In the genomic region with DNA sequence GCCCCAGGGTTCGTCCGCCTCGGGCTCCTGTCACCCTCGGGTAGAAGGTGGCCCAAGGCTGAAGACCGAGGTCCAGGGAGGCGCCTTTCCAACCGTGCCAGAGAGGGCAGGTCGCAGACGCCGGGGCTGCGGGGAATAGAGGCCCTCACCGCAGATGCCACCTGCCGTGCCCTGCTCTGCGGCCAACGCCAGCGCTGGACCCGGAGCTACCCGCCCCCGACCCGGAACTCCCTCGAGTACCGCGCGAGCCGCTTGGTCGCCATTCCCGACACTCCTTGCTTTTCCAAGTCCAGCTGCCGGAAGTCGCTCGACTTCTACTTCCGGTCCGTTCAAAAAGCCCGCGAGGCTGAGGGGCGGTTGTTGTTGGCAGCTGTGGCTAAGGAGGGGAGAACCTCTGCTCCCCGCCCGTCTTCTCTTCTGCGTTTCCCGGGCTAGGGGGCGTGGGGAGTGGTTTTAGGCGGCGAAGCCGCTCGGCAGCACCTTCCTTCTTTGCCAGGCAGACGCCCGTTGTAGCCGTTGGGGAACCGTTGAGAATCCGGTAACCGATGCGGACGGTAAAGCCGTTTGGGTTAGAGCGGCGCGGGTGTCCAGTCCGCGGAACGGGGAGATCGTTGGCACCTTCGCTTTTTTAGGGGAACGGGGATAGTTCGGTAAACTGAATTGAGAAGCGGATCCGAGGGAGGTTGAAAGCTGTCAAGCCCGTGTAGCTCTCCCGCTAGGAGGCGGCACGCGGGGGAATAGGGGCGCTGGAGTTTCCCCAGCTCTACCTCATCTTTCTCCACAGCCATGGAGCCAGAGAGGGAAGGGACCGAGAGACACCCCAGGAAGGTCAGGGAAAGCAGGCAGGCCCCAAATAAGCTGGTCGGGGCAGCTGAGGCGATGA, we compare ENCODE assay signal across 8 cellular contexts. TPM values are rescaled to one million over a fixed set of nuclear protein-coding genes. Genes with fewer than 3 reads are reported as not detected.
DNase-seq lines count a peak whose midpoint lies in the region; ATAC-seq and TF ChIP-seq lines count a peak whose summit lies in the region.

A gene with protein sequence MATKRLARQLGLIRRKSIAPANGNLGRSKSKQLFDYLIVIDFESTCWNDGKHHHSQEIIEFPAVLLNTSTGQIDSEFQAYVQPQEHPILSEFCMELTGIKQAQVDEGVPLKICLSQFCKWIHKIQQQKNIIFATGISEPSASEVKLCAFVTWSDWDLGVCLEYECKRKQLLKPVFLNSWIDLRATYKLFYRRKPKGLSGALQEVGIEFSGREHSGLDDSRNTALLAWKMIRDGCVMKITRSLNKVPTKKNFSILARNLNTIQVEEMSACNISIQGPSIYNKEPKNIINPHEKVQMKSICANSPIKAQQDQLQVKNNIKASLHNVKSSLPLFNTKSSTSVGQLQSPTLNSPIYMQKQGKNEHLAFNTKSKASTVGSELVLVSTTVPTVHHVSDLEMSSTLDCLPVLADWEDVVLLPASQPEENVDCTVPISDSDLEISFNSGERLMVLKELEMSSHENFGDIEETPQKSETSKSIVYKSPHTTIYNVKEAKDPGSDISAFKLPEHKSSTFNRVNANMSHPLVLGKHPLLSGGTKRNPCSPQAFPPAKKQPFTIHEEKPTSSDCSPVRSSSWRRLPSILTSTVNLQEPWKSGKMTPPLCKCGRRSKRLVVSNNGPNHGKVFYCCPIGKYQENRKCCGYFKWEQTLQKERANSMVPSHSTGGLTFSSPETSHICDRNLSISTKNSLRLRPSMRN (minus strand): TSS at position 305 of the 883 bp plus-strand sequence. CDS start 42 bp downstream, at position 263.
A gene with protein sequence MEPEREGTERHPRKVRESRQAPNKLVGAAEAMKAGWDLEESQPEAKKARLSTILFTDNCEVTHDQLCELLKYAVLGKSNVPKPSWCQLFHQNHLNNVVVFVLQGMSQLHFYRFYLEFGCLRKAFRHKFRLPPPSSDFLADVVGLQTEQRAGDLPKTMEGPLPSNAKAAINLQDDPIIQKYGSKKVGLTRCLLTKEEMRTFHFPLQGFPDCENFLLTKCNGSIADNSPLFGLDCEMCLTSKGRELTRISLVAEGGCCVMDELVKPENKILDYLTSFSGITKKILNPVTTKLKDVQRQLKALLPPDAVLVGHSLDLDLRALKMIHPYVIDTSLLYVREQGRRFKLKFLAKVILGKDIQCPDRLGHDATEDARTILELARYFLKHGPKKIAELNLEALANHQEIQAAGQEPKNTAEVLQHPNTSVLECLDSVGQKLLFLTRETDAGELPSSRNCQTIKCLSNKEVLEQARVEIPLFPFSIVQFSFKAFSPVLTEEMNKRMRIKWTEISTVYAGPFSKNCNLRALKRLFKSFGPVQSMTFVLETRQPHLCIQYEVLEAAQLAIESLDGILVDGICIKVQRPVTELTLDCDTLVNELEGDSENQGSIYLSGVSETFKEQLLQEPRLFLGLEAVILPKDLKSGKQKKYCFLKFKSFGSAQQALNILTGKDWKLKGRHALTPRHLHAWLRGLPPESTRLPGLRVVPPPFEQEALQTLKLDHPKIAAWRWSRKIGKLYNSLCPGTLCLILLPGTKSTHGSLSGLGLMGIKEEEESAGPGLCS (plus strand): TSS at position 360 of the 883 bp plus-strand sequence. CDS start 427 bp downstream, at position 787.

- TF ChIP-seq CTCF in brain microvascular endothelial cell (IDR thresholded peaks at IDR 0.05; ENCODE audit: low read depth, low read length, missing control alignments) = peak; percentile 72

- DNase-seq in A172 (ENCODE audit: low spot score) (peak; percentile 94), NCI-H2107 treated with DMSO at 0.1 percent for 48 hours (lab: John Stamatoyannopoulos, UW; ENCODE audit: unreplicated experiment) (peak; percentile 92), UCSD-AML1 (lab: John Stamatoyannopoulos, UW; ENCODE audit: unreplicated experiment) (peak; percentile 94), brain microvascular endothelial cell (peak; percentile 95), skeletal muscle cell (ENCODE audit: low read depth) (peak; percentile 80)

- H3K27ac ChIP-seq in brain microvascular endothelial cell = peak within 1 kb of the TSS; percentile 27

- ATAC-seq in GM18517 (IDR thresholded peaks at IDR 0.05; ENCODE audit: unreplicated experiment) (peak; percentile 72), HG03064 (IDR thresholded peaks at IDR 0.05; ENCODE audit: low read depth, unreplicated experiment) (peak; percentile 59)

- no peaks in the 10 kb centered on the region for H3K27me3 ChIP-seq in brain microvascular endothelial cell (replicated peaks)

- in situ Hi-C loops in brain microvascular endothelial cell (cut with HindIII; ENCODE audit: low pct_ligation_motif_present, low sequenced_read_pairs) = no loop called here

- H3K4me3 ChIP-seq in brain microvascular endothelial cell (ENCODE audit: low read depth, low read length) = peak within 1 kb of the TSS; percentile 90
- H3K4me3 ChIP-seq in iPS-11a (ENCODE audit: low read depth, low read length) = peak within 1 kb of the TSS; percentile 82
- H3K4me3 ChIP-seq in skeletal muscle cell (ENCODE audit: low read depth, low read length) = peak within 1 kb of the TSS; percentile 79

- no peaks in the 10 kb centered on the region for H3K36me3 ChIP-seq in brain microvascular endothelial cell (replicated peaks)

RNA-seq across cellular contexts. Expression of the first gene that starts in this region (rescaled TPM):
- 47.0 and 49.5 TPM in 2 replicates for total RNA-seq in A172 (2014; rRNA removed; shearing (Covaris generic))

RNA-seq across cellular contexts. Expression of the second gene that starts in this region (rescaled TPM):
- 14.5 and 17.9 TPM in 2 replicates for total RNA-seq in A172 (2014; rRNA removed; shearing (Covaris generic))

Comparison
In these comparisons a context has a peak if more than half of its experiments do, and no peak if none do; other contexts are left out.
1. Peak in every context shown above with its lines: DNase-seq, ATAC-seq, H3K4me3 ChIP-seq and H3K27ac ChIP-seq.